In genomic region chr14:100108042-100108825, GRCh38 we compare ENCODE assay signal across 1 cellular context.
A peak's percentile ranks its signal among the peaks of the same experiment; 100 is the strongest.
TF ChIP-seq lines count a peak whose summit lies in the region.

No MANE protein-coding gene starts in this region.

TF ChIP-seq in IMR-90, 13 proteins besides CTCF, POLR2A, EP300 and RAD21:
- TF ChIP-seq SMC3 (IDR thresholded peaks at IDR 0.05; ENCODE audit: low read depth, low read length) (peak; percentile 95), MXI1 (IDR thresholded peaks at IDR 0.05; ENCODE audit: borderline replicate concordance, low read depth, low read length) (0 out of 2 replicates have a peak, but pooled peaks have one; percentile 26), RFX5 (IDR thresholded peaks at IDR 0.05; ENCODE audit: low read depth, low read length) (no peak)
